In the genomic region with DNA sequence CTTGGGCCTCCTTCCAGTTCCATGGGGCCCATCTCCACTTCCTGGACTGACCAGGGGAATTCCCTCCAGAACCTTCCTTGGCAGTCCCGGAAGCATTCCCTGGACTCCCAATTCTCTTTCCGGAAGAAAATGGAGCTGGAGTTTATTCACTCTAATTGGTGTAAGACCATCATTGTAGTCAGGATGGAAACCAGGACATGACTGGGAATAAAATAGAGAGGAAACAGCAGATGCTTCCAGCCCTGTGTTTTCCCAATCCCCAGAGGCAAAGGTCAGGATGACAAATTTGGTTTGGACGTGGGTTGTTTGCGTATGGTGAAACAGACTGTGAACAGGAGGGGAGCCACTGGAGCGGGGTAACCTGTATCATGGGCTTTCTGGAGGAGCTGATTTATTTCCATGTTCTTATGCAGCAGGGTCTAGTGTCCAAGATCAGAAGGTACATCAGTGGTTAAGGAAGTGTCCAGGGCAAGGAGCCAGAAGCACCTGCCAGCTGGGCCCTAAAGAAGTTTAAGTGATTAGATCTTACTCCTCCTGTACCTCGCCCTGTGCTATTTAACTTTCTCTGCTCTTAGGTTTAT, we compare ENCODE assay signal across 22 cellular contexts. TPM values are rescaled to one million over a fixed set of nuclear protein-coding genes. Genes with fewer than 3 reads are reported as not detected.
"Had no signal": no experiment of that assay in that cellular context is flagged by ENCODE, and none has a peak within 500 bp of the region (broad histone marks: within the 10 kb centered on the region; RNA-seq: fewer than 3 reads in every experiment).

No MANE protein-coding gene starts in this region.

- H3K27ac Mint-ChIP-seq: activated T-cell treated with anti-CD3 and anti-CD28 coated beads, Interleukin-2, amount 50 U/mL, for 72 hours; dendritic cell treated with granulocyte-macrophage colony-stimulating factor and Interleukin-4, amounts not matched to agents 40 ng/mL and 50 ng/mL, for 4 days; effector memory CD8-positive, alpha-beta T cell; stimulated activated memory B cell treated with anti-CD40 and anti-IgM and Interleukin-4, amounts not matched to agents 10 μg/mL and 1 μg/mL and 100 μg/mL, for 72 hours; T-helper 17 cell had no signal

- H3K4me1 ChIP-seq: adrenal gland, esophagus squamous epithelium, foreskin keratinocyte, sigmoid colon, spleen, upper lobe of right lung had no signal

- H3K9me3 ChIP-seq: adrenal gland, esophagus squamous epithelium, sigmoid colon, thoracic aorta, upper lobe of right lung had no signal

- H3K4me1 Mint-ChIP-seq: neural crest cell; stimulated activated memory B cell treated with anti-CD40 and anti-IgM and Interleukin-4, amounts not matched to agents 10 μg/mL and 1 μg/mL and 100 μg/mL, for 72 hours had no signal

- H3K27ac ChIP-seq: adrenal gland, esophagus squamous epithelium, foreskin keratinocyte, sigmoid colon, spleen, thoracic aorta, upper lobe of right lung, WERI-Rb-1 had no signal

- H3K36me3 ChIP-seq: adrenal gland, esophagus squamous epithelium, sigmoid colon, spleen, thoracic aorta, upper lobe of right lung, WERI-Rb-1 had no signal

- H3K9me3 Mint-ChIP-seq: dendritic cell treated with granulocyte-macrophage colony-stimulating factor and Interleukin-4, amounts not matched to agents 40 ng/mL and 50 ng/mL, for 4 days; effector memory CD8-positive, alpha-beta T cell had no signal

- H3K27me3 Mint-ChIP-seq: dendritic cell treated with granulocyte-macrophage colony-stimulating factor and Interleukin-4, amounts not matched to agents 40 ng/mL and 50 ng/mL, for 4 days; stimulated activated memory B cell treated with anti-CD40 and anti-IgM and Interleukin-4, amounts not matched to agents 10 μg/mL and 1 μg/mL and 100 μg/mL, for 72 hours had no signal

- H3K4me3 ChIP-seq: adrenal gland, esophagus squamous epithelium, lung, sigmoid colon, spleen, thoracic aorta, upper lobe of right lung had no signal

- H3K27me3 ChIP-seq: adrenal gland, esophagus squamous epithelium, foreskin keratinocyte, sigmoid colon, upper lobe of right lung had no signal

- H3K4me3 Mint-ChIP-seq: activated T-cell treated with anti-CD3 and anti-CD28 coated beads, Interleukin-2, amount 50 U/mL, for 72 hours; dendritic cell treated with granulocyte-macrophage colony-stimulating factor and Interleukin-4, amounts not matched to agents 40 ng/mL and 50 ng/mL, for 4 days; effector memory CD8-positive, alpha-beta T cell; neural crest cell; stimulated activated memory B cell treated with anti-CD40 and anti-IgM and Interleukin-4, amounts not matched to agents 10 μg/mL and 1 μg/mL and 100 μg/mL, for 72 hours; T-helper 17 cell had no signal

- DNase-seq: activated CD4-positive, alpha-beta T cell treated with anti-CD3 and anti-CD28 coated beads, Interleukin-2, amount 50 U/mL, for 4 hours; activated effector memory CD4-positive, alpha-beta T cell treated with anti-CD3 and anti-CD28 coated beads, Interleukin-2, amount 50 U/mL, for 16 hours; activated naive CD4-positive, alpha-beta T cell treated with anti-CD3 and anti-CD28 coated beads, Interleukin-2, amount 50 U/mL, for 16 hours; activated T-cell treated with anti-CD3 and anti-CD28 coated beads, Interleukin-2, amount 50 U/mL, for 72 hours; adrenal gland; cerebellar nuclear complex; effector memory CD8-positive, alpha-beta T cell; esophagus squamous epithelium; foreskin keratinocyte; hippocampal formation; left cardiac atrium; sigmoid colon; spleen; stimulated activated CD4-positive, alpha-beta T cell treated with anti-CD3 and anti-CD28 coated beads, Interleukin-4, amount 100 ng/mL, for 4 hours; T-helper 17 cell; upper lobe of right lung; WERI-Rb-1 had no signal

- H3K36me3 Mint-ChIP-seq: stimulated activated memory B cell treated with anti-CD40 and anti-IgM and Interleukin-4, amounts not matched to agents 10 μg/mL and 1 μg/mL and 100 μg/mL, for 72 hours had no signal

RNA-seq across cellular contexts. Expression of a gene that starts 11.7 kb away (rescaled TPM):
- total RNA-seq: left cardiac atrium, T-helper 17 cell, thoracic aorta, upper lobe of right lung had no signal
